ENCODE assay signal across 1 cellular context in genomic region chr2:47225061-47225783, GRCh38.
A peak's percentile ranks its signal among the peaks of the same experiment; 100 is the strongest.
TF ChIP-seq lines count a peak whose summit lies in the region.

No MANE protein-coding gene starts in this region.

TF ChIP-seq in HepG2, 621 proteins besides CTCF, POLR2A, EP300 and RAD21 (continued from another document and continues in another):
- TF ChIP-seq ZNF318 (CRISPR knock-in tag; IDR thresholded peaks at IDR 0.05) (no peak), FOSL1 (CRISPR knock-in tag; IDR thresholded peaks at IDR 0.05; ENCODE audit: borderline replicate concordance) (peak; percentile 98), SOX13 (IDR thresholded peaks at IDR 0.05) (no peak), SOX13 (CRISPR knock-in tag; conservative IDR thresholded peaks at IDR 0.05 in 1 of 2, IDR thresholded peaks at IDR 0.05 in 1 of 2) (peak in 1 of 2 experiments; percentile 72; a peak in 2 of 4 replicates), RFXANK (CRISPR knock-in tag; IDR thresholded peaks at IDR 0.05) (no peak), KLF6 (CRISPR knock-in tag; IDR thresholded peaks at IDR 0.05) (no peak), ZFP90 (CRISPR knock-in tag; IDR thresholded peaks at IDR 0.05; ENCODE audit: borderline replicate concordance) (no peak), CBX1 (IDR thresholded peaks at IDR 0.05; ENCODE audit: low read depth) (no peak), SMAD3 (CRISPR knock-in tag; IDR thresholded peaks at IDR 0.05) (peak; percentile 96), ATF2 (CRISPR knock-in tag; IDR thresholded peaks at IDR 0.05) (peak; percentile 93), AGO2 (optimal IDR thresholded peaks at IDR 0.05; ENCODE audit: low read depth, low read length) (no peak), ZSCAN5A (CRISPR knock-in tag; IDR thresholded peaks at IDR 0.05; ENCODE audit: borderline replicate concordance) (no peak), MAF1 (CRISPR knock-in tag; IDR thresholded peaks at IDR 0.05; ENCODE audit: borderline replicate concordance) (no peak), ASH2L (IDR thresholded peaks at IDR 0.05; ENCODE audit: insufficient read length, low read depth, low read length) (peak; percentile 50), SIN3A (IDR thresholded peaks at IDR 0.05; ENCODE audit: borderline replicate concordance, low read depth, low read length) (peak; percentile 86), ZNF761 (CRISPR knock-in tag; conservative IDR thresholded peaks at IDR 0.05) (peak; percentile 48; the same call in 1 of the 2 replicates), ZFAT (CRISPR knock-in tag; conservative IDR thresholded peaks at IDR 0.05) (no peak), ZNF451 (CRISPR knock-in tag; IDR thresholded peaks at IDR 0.05) (0 out of 2 replicates have a peak, but pooled peaks have one; percentile 43), HNRNPUL1 (IDR thresholded peaks at IDR 0.05; ENCODE audit: low read depth, low read length) (no peak), GZF1 (CRISPR knock-in tag; IDR thresholded peaks at IDR 0.05) (no peak), ZNF180 (CRISPR knock-in tag; IDR thresholded peaks at IDR 0.05; ENCODE audit: borderline replicate concordance, low read depth) (no peak), TCF7 (IDR thresholded peaks at IDR 0.05; ENCODE audit: low read depth) (peak; percentile 52; the same call in 1 of the 2 replicates), HNF1B (CRISPR knock-in tag; IDR thresholded peaks at IDR 0.05) (peak; percentile 86), ZNF230 (CRISPR knock-in tag; IDR thresholded peaks at IDR 0.05) (no peak), NCOA5 (CRISPR knock-in tag; IDR thresholded peaks at IDR 0.05) (no peak), ZNF543 (CRISPR knock-in tag; IDR thresholded peaks at IDR 0.05) (no peak), NFKB2 (CRISPR knock-in tag; IDR thresholded peaks at IDR 0.05; ENCODE audit: borderline replicate concordance) (no peak), REPIN1 (CRISPR knock-in tag; IDR thresholded peaks at IDR 0.05; ENCODE audit: borderline replicate concordance, low read depth) (peak; percentile 92), ZNF616 (CRISPR knock-in tag; IDR thresholded peaks at IDR 0.05; ENCODE audit: low read depth) (0 out of 2 replicates have a peak, but pooled peaks have one; percentile 58), ZNF75D (CRISPR knock-in tag; IDR thresholded peaks at IDR 0.05; ENCODE audit: borderline replicate concordance) (no peak), ZNF589 (CRISPR knock-in tag; conservative IDR thresholded peaks at IDR 0.05) (0 out of 2 replicates have a peak, but pooled peaks have one; percentile 51), ZNF468 (CRISPR knock-in tag; IDR thresholded peaks at IDR 0.05) (no peak), ZNF558 (CRISPR knock-in tag; IDR thresholded peaks at IDR 0.05; ENCODE audit: borderline replicate concordance) (no peak), ZNF329 (CRISPR knock-in tag; IDR thresholded peaks at IDR 0.05; ENCODE audit: low read depth) (no peak; the same call in 1 of the 2 replicates), ZNF598 (CRISPR knock-in tag; IDR thresholded peaks at IDR 0.05; ENCODE audit: borderline replicate concordance) (no peak), KDM4B (CRISPR knock-in tag; IDR thresholded peaks at IDR 0.05) (peak; percentile 76; the same call in 1 of the 2 replicates), FOXM1 (CRISPR knock-in tag; IDR thresholded peaks at IDR 0.05) (no peak), ATF6 (CRISPR knock-in tag; conservative IDR thresholded peaks at IDR 0.05) (no peak), ZNF740 (CRISPR knock-in tag; IDR thresholded peaks at IDR 0.05) (no peak), ZNF879 (CRISPR knock-in tag; IDR thresholded peaks at IDR 0.05) (no peak), TEAD2 (CRISPR knock-in tag; IDR thresholded peaks at IDR 0.05) (no peak), TBL1XR1 (IDR thresholded peaks at IDR 0.05; ENCODE audit: borderline replicate concordance, low read length, partially characterized antibody) (peak; percentile 86), ZZZ3 (CRISPR knock-in tag; IDR thresholded peaks at IDR 0.05; ENCODE audit: borderline replicate concordance) (no peak), DMTF1 (CRISPR knock-in tag; IDR thresholded peaks at IDR 0.05) (no peak), PBX3 (CRISPR knock-in tag; IDR thresholded peaks at IDR 0.05; ENCODE audit: borderline replicate concordance) (no peak), TEF (CRISPR knock-in tag; IDR thresholded peaks at IDR 0.05) (no peak), ZSCAN20 (CRISPR knock-in tag; IDR thresholded peaks at IDR 0.05; ENCODE audit: borderline replicate concordance) (no peak), FOXJ3 (CRISPR knock-in tag; IDR thresholded peaks at IDR 0.05; ENCODE audit: borderline replicate concordance) (no peak)
